24 cellular contexts compared by ENCODE assay signal in the genomic region with DNA sequence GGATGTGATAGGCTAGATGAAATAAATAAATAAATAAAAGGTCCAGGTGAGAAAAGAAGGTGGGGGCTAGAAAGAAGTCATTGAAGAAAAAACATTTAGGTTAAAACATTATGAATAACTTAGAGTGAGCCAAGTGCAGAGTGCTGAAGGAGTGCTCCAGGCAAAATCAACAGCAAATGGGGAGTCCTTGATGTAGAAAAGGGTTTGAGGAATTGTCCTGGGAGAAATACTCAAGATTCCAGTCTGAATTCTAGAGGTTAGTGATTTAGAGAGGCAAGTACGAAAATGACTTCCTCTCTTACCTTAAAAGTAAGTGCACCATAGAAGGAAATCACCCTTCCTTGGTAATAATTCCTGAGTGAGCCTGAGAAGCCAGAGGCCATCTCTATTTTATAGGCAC. TPM values are rescaled to one million over a fixed set of nuclear protein-coding genes. Genes with fewer than 3 reads are reported as not detected.
DNase-seq lines count a peak whose midpoint lies in the region; ATAC-seq and TF ChIP-seq lines count a peak whose summit lies in the region.
"Had no signal": no experiment of that assay in that cellular context is flagged by ENCODE, and none has a peak within 500 bp of the region (broad histone marks: within the 10 kb centered on the region; RNA-seq: fewer than 3 reads in every experiment).

No MANE protein-coding gene starts in this region.

- H3K4me1 ChIP-seq in heart right ventricle (peaks cover 14 to 100% (median 90%) of the 10 kb centered on the region in 9 donors), fibroblast of lung (ENCODE audit: control insufficient read depth, extremely low read depth, insufficient read depth, low read length) (peaks cover 44% of the 10 kb centered on the region), vagina (peaks cover 77% of the 10 kb centered on the region)

- H3K27ac ChIP-seq in heart right ventricle: peak overlapping the region in 7 of 10 donors; percentile 48 to 81 (median 70)
- peak overlapping the region; percentile 16 for H3K27ac ChIP-seq in fibroblast of lung (ENCODE audit: insufficient read depth, low read length)
- peak overlapping the region; percentile 25 for H3K27ac ChIP-seq in vagina

- H3K4me2 ChIP-seq in fibroblast of lung (ENCODE audit: extremely low read depth, insufficient read depth, low read length): peak overlapping the region; percentile 14

- H3K36me3 ChIP-seq in heart right ventricle (peaks cover 0 to 97% (median 3%) of the 10 kb centered on the region in 9 donors), fibroblast of lung (ENCODE audit: control insufficient read depth, insufficient read depth, low read length) (peaks cover 9% of the 10 kb centered on the region), vagina (peaks cover 0 to 10% of the 10 kb centered on the region in 2 donors)

- H2AFZ ChIP-seq in fibroblast of lung (ENCODE audit: low read length): no peak overlapping the region

- peaks cover 91% of the 10 kb centered on the region for H3K79me2 ChIP-seq in fibroblast of lung (ENCODE audit: control insufficient read depth, insufficient read depth, low read length)

- ATAC-seq in heart right ventricle: no peak
- no peak for ATAC-seq in Right ventricle myocardium superior (ENCODE audit: poor library complexity)
- ATAC-seq in GM18909 (IDR thresholded peaks at IDR 0.05; ENCODE audit: poor library complexity, unreplicated experiment): no peak
- ATAC-seq: Right ventricle myocardium inferior had no signal

- no peak overlapping the region for H3K9ac ChIP-seq in fibroblast of lung (ENCODE audit: insufficient read depth, low read length)

- no peak overlapping the region for H3K4me3 ChIP-seq in heart right ventricle
- H3K4me3 ChIP-seq in fibroblast of lung (replicated peaks in 1 of 4; ENCODE audit: control extremely low read depth in 1 of 4, insufficient read depth in 1 of 4, low read depth in 3 of 4, low read length in 4 of 4): no peak overlapping the region
- H3K4me3 ChIP-seq in vagina: no peak overlapping the region
- H3K4me3 ChIP-seq: dorsolateral prefrontal cortex, tibial nerve had no signal

- intact Hi-C loops in heart right ventricle (cut with DNase I): no loop called here
- intact Hi-C loops in Right ventricle myocardium superior (cut with DNase I): no loop called here
- intact Hi-C loops in vagina (cut with DNase I): no loop called here

- no peak for DNase-seq in heart right ventricle
- DNase-seq in Right ventricle myocardium superior: no peak
- DNase-seq in fibroblast of lung (ENCODE audit: low read depth in 2 of 2): no peak
- peak; percentile 81 for DNase-seq in renal cortical epithelial cell (ENCODE audit: low read depth)
- DNase-seq in vagina (ENCODE audit: extremely low spot score in 2 of 2): no peak
- DNase-seq in RKO (ENCODE audit: low spot score): no peak
- DNase-seq in stimulated activated CD4-positive, alpha-beta T cell treated with anti-CD3 and anti-CD28 coated beads, Interleukin-1b, Interleukin-23, amount 100 ng/mL, for 48 hours: no peak
- DNase-seq: activated naive CD4-positive, alpha-beta T cell treated with anti-CD3 and anti-CD28 coated beads, Interleukin-2, amount 10 ng/mL, durations not matched to agents 7 days and 5 days; anterior cingulate cortex; C1 segment of cervical spinal cord; Calu3; dorsolateral prefrontal cortex; GOT3; midbrain; NCI-H1092 treated with DMSO at 0.1 percent for 48 hours; NCI-H2029; NCI-H2227 treated with DMSO at 0.1 percent for 48 hours; NCI-H748 treated with DMSO at 0.1 percent for 48 hours; posterior cingulate gyrus; stimulated activated CD4-positive, alpha-beta T cell treated with anti-CD3 and anti-CD28 coated beads, Interleukin-4, amount 100 ng/mL, for 1 hour; stimulated activated naive CD4-positive, alpha-beta T cell had no signal

- H3K9me3 ChIP-seq in heart right ventricle (no peaks in the 10 kb centered on the region), fibroblast of lung (ENCODE audit: control insufficient read depth, insufficient read depth, low read depth, low read length) (no peaks in the 10 kb centered on the region), vagina (no peaks in the 10 kb centered on the region)
- H3K9me3 ChIP-seq: tibial nerve had no signal

- WGBS in heart right ventricle, 2 donors: 52 to 60% methylated on average over 1 of the region's 1 CpG

- TF ChIP-seq POLR2A in vagina (IDR thresholded peaks at IDR 0.05): no peak

- no peaks in the 10 kb centered on the region for H4K20me1 ChIP-seq in fibroblast of lung (ENCODE audit: control insufficient read depth, extremely low read depth, insufficient read depth, low read length)

- TF ChIP-seq CTCF in heart right ventricle (IDR thresholded peaks at IDR 0.05) (no peak), fibroblast of lung (conservative IDR thresholded peaks at IDR 0.05 in 1 of 2, IDR thresholded peaks at IDR 0.05 in 1 of 2; ENCODE audit: low read depth in 1 of 2, low read length in 2 of 2) (no peak), vagina (IDR thresholded peaks at IDR 0.05) (no peak)

- H3K27me3 ChIP-seq in heart right ventricle: no peaks in the 10 kb centered on the region
- no peaks in the 10 kb centered on the region for H3K27me3 ChIP-seq in fibroblast of lung (ENCODE audit: control insufficient read depth, insufficient read depth, low read length)
- no peaks in the 10 kb centered on the region for H3K27me3 ChIP-seq in vagina
- H3K27me3 ChIP-seq: dorsolateral prefrontal cortex, tibial nerve had no signal

RNA-seq across cellular contexts. Expression of a gene that starts 19.7 kb away (rescaled TPM):
- total RNA-seq in heart right ventricle (100 to 1,000 TPM; 195 to 364 (median 287) TPM), Right ventricle myocardium superior (300 TPM), fibroblast of lung (174 and 461 TPM in 2 replicates), renal cortical epithelial cell (217 and 552 TPM in 2 replicates), vagina (162 TPM)
- polyA plus RNA-seq in heart right ventricle (100 to 1,000 TPM in 1 of 2 donors, 10 to 100 TPM in 1; 93.0 to 198 TPM), fibroblast of lung (1,245 and 1,327 TPM in 2 replicates)
- 881 and 940 TPM in 2 replicates for polyA plus RNA-seq in fibroblast of lung (2012)
- 3,025 and 3,345 TPM in 2 replicates for polyA minus RNA-seq in fibroblast of lung (ENCODE audit: low replicate concordance)

RNA-seq across cellular contexts. Expression of a gene that starts 45.0 kb away (rescaled TPM):
- total RNA-seq in heart right ventricle (100 to 1,000 TPM; 196 to 277 (median 244) TPM), Right ventricle myocardium superior (183 TPM), fibroblast of lung (60.1 and 119 TPM in 2 replicates), renal cortical epithelial cell (148 and 223 TPM in 2 replicates), vagina (42.5 TPM)
- polyA plus RNA-seq in heart right ventricle (100 to 1,000 TPM in 1 of 2 donors, 10 to 100 TPM in 1; 56.3 to 136 TPM), fibroblast of lung (217 and 288 TPM in 2 replicates)
- polyA plus RNA-seq in fibroblast of lung (2012): 118 and 133 TPM in 2 replicates
- 162 and 212 TPM in 2 replicates for polyA minus RNA-seq in fibroblast of lung (ENCODE audit: low replicate concordance)

Comparison
In these comparisons a context has a peak if more than half of its experiments do, and no peak if none do; other contexts are left out.
1. H3K27ac ChIP-seq: peak in every context shown above with its lines; median percentile 70 in heart right ventricle; 25 in vagina; 16 in fibroblast of lung.